ENCODE assay signal across 1 cellular context in the genomic region with DNA sequence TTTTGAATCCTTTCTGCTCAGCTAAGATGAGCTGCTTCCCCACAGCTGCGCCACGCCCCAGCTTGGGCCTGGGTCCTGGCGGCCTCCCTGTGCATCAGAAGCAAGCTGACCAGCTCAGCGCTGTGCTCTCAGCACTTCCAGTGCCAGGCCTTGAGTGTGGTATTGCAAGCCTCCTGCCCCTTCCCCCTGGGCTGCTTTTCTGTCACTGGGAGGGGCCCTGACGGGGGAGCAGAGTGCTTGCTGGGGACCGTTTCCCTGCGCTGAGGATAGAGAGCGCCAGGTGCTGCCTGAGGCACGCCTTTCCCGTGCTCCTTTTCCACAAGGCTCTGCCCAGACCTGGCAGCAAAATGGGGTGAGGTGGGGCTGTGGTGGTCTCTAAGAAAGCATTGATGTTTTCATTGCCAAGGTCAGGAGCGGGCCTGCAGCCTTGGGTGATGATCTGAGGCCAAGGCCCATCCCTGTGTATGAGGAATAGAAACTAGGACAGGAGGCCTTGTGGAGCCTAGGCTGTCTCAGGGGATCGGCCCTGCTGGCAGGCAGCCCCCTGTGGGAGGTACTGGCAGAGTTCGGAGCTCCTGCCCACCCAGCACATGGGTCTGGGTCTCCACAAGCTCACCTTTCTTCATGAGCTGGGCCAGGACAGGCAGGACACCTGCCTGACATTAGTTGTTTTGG.
TF ChIP-seq lines count a peak whose summit lies in the region.

No MANE protein-coding gene starts in this region.

TF ChIP-seq in HepG2, 621 proteins besides CTCF, POLR2A, EP300 and RAD21 (continues in another document):
- no peak for TF ChIP-seq ZNF251 (CRISPR knock-in tag; IDR thresholded peaks at IDR 0.05)
- TF ChIP-seq RARA (CRISPR knock-in tag; IDR thresholded peaks at IDR 0.05) = no peak
- TF ChIP-seq MAZ (IDR thresholded peaks at IDR 0.05; ENCODE audit: borderline replicate concordance, low read depth, low read length) = no peak
- TF ChIP-seq MAZ (CRISPR knock-in tag; IDR thresholded peaks at IDR 0.05; ENCODE audit: low read depth) = no peak
- TF ChIP-seq ZNF629 (CRISPR knock-in tag; conservative IDR thresholded peaks at IDR 0.05) = no peak
- TF ChIP-seq ZNF225 (CRISPR knock-in tag; IDR thresholded peaks at IDR 0.05) = 0 out of 2 replicates have a peak, but pooled peaks have one; percentile 49
- TF ChIP-seq CREB1 (IDR thresholded peaks at IDR 0.05) = no peak
- TF ChIP-seq CREB1 (CRISPR knock-in tag; IDR thresholded peaks at IDR 0.05) = no peak
- TF ChIP-seq, protein P1, sequence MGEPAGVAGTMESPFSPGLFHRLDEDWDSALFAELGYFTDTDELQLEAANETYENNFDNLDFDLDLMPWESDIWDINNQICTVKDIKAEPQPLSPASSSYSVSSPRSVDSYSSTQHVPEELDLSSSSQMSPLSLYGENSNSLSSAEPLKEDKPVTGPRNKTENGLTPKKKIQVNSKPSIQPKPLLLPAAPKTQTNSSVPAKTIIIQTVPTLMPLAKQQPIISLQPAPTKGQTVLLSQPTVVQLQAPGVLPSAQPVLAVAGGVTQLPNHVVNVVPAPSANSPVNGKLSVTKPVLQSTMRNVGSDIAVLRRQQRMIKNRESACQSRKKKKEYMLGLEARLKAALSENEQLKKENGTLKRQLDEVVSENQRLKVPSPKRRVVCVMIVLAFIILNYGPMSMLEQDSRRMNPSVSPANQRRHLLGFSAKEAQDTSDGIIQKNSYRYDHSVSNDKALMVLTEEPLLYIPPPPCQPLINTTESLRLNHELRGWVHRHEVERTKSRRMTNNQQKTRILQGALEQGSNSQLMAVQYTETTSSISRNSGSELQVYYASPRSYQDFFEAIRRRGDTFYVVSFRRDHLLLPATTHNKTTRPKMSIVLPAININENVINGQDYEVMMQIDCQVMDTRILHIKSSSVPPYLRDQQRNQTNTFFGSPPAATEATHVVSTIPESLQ (CRISPR knock-in tag; conservative IDR thresholded peaks at IDR 0.05) = no peak
- no peak for TF ChIP-seq PRPF4 (IDR thresholded peaks at IDR 0.05; ENCODE audit: low read depth, low read length, poor library complexity, severe bottlenecking)
- no peak for TF ChIP-seq SP2 (CRISPR knock-in tag; IDR thresholded peaks at IDR 0.05)
- peak; percentile 63; the same call in 1 of the 2 replicates for TF ChIP-seq EED (CRISPR knock-in tag; IDR thresholded peaks at IDR 0.05)
- TF ChIP-seq, protein P2, sequence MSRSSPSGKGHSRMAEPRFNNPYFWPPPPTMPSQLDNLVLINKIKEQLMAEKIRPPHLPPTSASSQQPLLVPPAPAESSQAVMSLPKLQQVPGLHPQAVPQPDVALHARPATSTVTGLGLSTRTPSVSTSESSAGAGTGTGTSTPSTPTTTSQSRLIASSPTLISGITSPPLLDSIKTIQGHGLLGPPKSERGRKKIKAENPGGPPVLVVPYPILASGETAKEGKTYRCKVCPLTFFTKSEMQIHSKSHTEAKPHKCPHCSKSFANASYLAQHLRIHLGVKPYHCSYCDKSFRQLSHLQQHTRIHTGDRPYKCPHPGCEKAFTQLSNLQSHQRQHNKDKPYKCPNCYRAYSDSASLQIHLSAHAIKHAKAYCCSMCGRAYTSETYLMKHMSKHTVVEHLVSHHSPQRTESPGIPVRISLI (CRISPR knock-in tag; IDR thresholded peaks at IDR 0.05; ENCODE audit: borderline replicate concordance) = no peak
- TF ChIP-seq, protein P3, sequence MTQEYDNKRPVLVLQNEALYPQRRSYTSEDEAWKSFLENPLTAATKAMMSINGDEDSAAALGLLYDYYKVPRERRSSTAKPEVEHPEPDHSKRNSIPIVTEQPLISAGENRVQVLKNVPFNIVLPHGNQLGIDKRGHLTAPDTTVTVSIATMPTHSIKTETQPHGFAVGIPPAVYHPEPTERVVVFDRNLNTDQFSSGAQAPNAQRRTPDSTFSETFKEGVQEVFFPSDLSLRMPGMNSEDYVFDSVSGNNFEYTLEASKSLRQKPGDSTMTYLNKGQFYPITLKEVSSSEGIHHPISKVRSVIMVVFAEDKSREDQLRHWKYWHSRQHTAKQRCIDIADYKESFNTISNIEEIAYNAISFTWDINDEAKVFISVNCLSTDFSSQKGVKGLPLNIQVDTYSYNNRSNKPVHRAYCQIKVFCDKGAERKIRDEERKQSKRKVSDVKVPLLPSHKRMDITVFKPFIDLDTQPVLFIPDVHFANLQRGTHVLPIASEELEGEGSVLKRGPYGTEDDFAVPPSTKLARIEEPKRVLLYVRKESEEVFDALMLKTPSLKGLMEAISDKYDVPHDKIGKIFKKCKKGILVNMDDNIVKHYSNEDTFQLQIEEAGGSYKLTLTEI (CRISPR knock-in tag; conservative IDR thresholded peaks at IDR 0.05) = no peak
- no peak for TF ChIP-seq TARDBP (CRISPR knock-in tag; IDR thresholded peaks at IDR 0.05)
- TF ChIP-seq, protein P4, sequence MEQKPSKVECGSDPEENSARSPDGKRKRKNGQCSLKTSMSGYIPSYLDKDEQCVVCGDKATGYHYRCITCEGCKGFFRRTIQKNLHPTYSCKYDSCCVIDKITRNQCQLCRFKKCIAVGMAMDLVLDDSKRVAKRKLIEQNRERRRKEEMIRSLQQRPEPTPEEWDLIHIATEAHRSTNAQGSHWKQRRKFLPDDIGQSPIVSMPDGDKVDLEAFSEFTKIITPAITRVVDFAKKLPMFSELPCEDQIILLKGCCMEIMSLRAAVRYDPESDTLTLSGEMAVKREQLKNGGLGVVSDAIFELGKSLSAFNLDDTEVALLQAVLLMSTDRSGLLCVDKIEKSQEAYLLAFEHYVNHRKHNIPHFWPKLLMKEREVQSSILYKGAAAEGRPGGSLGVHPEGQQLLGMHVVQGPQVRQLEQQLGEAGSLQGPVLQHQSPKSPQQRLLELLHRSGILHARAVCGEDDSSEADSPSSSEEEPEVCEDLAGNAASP (CRISPR knock-in tag; IDR thresholded peaks at IDR 0.05; ENCODE audit: borderline replicate concordance) = no peak
- TF ChIP-seq ZFX (CRISPR knock-in tag; IDR thresholded peaks at IDR 0.05; ENCODE audit: low read depth) = peak; percentile 13; the same call in 1 of the 2 replicates
- TF ChIP-seq, protein P5, sequence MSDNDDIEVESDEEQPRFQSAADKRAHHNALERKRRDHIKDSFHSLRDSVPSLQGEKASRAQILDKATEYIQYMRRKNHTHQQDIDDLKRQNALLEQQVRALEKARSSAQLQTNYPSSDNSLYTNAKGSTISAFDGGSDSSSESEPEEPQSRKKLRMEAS (IDR thresholded peaks at IDR 0.05) = no peak
- TF ChIP-seq, protein P6, sequence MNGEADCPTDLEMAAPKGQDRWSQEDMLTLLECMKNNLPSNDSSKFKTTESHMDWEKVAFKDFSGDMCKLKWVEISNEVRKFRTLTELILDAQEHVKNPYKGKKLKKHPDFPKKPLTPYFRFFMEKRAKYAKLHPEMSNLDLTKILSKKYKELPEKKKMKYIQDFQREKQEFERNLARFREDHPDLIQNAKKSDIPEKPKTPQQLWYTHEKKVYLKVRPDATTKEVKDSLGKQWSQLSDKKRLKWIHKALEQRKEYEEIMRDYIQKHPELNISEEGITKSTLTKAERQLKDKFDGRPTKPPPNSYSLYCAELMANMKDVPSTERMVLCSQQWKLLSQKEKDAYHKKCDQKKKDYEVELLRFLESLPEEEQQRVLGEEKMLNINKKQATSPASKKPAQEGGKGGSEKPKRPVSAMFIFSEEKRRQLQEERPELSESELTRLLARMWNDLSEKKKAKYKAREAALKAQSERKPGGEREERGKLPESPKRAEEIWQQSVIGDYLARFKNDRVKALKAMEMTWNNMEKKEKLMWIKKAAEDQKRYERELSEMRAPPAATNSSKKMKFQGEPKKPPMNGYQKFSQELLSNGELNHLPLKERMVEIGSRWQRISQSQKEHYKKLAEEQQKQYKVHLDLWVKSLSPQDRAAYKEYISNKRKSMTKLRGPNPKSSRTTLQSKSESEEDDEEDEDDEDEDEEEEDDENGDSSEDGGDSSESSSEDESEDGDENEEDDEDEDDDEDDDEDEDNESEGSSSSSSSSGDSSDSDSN (CRISPR knock-in tag; IDR thresholded peaks at IDR 0.05) = 0 out of 2 replicates have a peak, but pooled peaks have one; percentile 36
- TF ChIP-seq AGO2 (optimal IDR thresholded peaks at IDR 0.05; ENCODE audit: low read depth, low read length) = peak; percentile 86
- TF ChIP-seq ZNF530 (CRISPR knock-in tag; IDR thresholded peaks at IDR 0.05; ENCODE audit: low read depth) = no peak
- no peak for TF ChIP-seq GABPB1 (CRISPR knock-in tag; IDR thresholded peaks at IDR 0.05)
- TF ChIP-seq, protein P7, sequence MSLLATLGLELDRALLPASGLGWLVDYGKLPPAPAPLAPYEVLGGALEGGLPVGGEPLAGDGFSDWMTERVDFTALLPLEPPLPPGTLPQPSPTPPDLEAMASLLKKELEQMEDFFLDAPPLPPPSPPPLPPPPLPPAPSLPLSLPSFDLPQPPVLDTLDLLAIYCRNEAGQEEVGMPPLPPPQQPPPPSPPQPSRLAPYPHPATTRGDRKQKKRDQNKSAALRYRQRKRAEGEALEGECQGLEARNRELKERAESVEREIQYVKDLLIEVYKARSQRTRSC (CRISPR knock-in tag; IDR thresholded peaks at IDR 0.05; ENCODE audit: low read depth) = no peak
- no peak for TF ChIP-seq CBFB (CRISPR knock-in tag; IDR thresholded peaks at IDR 0.05)
- TF ChIP-seq SALL1 (CRISPR knock-in tag; IDR thresholded peaks at IDR 0.05) = no peak
- TF ChIP-seq, protein P8, sequence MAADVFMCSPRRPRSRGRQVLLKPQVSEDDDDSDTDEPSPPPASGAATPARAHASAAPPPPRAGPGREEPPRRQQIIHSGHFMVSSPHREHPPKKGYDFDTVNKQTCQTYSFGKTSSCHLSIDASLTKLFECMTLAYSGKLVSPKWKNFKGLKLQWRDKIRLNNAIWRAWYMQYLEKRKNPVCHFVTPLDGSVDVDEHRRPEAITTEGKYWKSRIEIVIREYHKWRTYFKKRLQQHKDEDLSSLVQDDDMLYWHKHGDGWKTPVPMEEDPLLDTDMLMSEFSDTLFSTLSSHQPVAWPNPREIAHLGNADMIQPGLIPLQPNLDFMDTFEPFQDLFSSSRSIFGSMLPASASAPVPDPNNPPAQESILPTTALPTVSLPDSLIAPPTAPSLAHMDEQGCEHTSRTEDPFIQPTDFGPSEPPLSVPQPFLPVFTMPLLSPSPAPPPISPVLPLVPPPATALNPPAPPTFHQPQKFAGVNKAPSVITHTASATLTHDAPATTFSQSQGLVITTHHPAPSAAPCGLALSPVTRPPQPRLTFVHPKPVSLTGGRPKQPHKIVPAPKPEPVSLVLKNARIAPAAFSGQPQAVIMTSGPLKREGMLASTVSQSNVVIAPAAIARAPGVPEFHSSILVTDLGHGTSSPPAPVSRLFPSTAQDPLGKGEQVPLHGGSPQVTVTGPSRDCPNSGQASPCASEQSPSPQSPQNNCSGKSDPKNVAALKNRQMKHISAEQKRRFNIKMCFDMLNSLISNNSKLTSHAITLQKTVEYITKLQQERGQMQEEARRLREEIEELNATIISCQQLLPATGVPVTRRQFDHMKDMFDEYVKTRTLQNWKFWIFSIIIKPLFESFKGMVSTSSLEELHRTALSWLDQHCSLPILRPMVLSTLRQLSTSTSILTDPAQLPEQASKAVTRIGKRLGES (CRISPR knock-in tag; IDR thresholded peaks at IDR 0.05; ENCODE audit: borderline replicate concordance) = no peak
- TF ChIP-seq FIP1L1 (IDR thresholded peaks at IDR 0.05; ENCODE audit: borderline replicate concordance, insufficient read depth, low read depth, low read length) = no peak
- TF ChIP-seq ZNF780A (CRISPR knock-in tag; IDR thresholded peaks at IDR 0.05) = no peak
- TF ChIP-seq NR2F1 (CRISPR knock-in tag; IDR thresholded peaks at IDR 0.05) = no peak
- TF ChIP-seq, protein P9, sequence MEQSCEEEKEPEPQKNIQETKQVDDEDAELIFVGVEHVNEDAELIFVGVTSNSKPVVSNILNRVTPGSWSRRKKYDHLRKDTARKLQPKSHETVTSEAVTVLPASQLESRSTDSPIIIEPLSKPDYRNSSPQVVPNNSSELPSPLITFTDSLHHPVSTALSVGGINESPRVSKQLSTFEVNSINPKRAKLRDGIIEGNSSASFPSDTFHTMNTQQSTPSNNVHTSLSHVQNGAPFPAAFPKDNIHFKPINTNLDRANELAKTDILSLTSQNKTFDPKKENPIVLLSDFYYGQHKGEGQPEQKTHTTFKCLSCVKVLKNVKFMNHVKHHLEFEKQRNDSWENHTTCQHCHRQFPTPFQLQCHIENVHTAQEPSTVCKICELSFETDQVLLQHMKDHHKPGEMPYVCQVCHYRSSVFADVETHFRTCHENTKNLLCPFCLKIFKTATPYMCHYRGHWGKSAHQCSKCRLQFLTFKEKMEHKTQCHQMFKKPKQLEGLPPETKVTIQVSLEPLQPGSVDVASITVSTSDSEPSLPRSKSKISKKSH (CRISPR knock-in tag; IDR thresholded peaks at IDR 0.05; ENCODE audit: borderline replicate concordance) = no peak
- TF ChIP-seq, protein P10, sequence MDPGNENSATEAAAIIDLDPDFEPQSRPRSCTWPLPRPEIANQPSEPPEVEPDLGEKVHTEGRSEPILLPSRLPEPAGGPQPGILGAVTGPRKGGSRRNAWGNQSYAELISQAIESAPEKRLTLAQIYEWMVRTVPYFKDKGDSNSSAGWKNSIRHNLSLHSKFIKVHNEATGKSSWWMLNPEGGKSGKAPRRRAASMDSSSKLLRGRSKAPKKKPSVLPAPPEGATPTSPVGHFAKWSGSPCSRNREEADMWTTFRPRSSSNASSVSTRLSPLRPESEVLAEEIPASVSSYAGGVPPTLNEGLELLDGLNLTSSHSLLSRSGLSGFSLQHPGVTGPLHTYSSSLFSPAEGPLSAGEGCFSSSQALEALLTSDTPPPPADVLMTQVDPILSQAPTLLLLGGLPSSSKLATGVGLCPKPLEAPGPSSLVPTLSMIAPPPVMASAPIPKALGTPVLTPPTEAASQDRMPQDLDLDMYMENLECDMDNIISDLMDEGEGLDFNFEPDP (CRISPR knock-in tag; conservative IDR thresholded peaks at IDR 0.05) = no peak
- no peak for TF ChIP-seq ZNF292 (CRISPR knock-in tag; IDR thresholded peaks at IDR 0.05; ENCODE audit: borderline replicate concordance, low read depth)
- TF ChIP-seq, protein P11, sequence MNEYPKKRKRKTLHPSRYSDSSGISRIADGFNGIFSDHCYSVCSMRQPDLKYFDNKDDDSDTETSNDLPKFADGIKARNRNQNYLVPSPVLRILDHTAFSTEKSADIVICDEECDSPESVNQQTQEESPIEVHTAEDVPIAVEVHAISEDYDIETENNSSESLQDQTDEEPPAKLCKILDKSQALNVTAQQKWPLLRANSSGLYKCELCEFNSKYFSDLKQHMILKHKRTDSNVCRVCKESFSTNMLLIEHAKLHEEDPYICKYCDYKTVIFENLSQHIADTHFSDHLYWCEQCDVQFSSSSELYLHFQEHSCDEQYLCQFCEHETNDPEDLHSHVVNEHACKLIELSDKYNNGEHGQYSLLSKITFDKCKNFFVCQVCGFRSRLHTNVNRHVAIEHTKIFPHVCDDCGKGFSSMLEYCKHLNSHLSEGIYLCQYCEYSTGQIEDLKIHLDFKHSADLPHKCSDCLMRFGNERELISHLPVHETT (CRISPR knock-in tag; conservative IDR thresholded peaks at IDR 0.05) = no peak
- no peak for TF ChIP-seq ZNF30 (CRISPR knock-in tag; IDR thresholded peaks at IDR 0.05)
- TF ChIP-seq SIN3B (IDR thresholded peaks at IDR 0.05; ENCODE audit: low read length) = no peak
- no peak for TF ChIP-seq ZNF761 (CRISPR knock-in tag; conservative IDR thresholded peaks at IDR 0.05)
- TF ChIP-seq, protein P12, sequence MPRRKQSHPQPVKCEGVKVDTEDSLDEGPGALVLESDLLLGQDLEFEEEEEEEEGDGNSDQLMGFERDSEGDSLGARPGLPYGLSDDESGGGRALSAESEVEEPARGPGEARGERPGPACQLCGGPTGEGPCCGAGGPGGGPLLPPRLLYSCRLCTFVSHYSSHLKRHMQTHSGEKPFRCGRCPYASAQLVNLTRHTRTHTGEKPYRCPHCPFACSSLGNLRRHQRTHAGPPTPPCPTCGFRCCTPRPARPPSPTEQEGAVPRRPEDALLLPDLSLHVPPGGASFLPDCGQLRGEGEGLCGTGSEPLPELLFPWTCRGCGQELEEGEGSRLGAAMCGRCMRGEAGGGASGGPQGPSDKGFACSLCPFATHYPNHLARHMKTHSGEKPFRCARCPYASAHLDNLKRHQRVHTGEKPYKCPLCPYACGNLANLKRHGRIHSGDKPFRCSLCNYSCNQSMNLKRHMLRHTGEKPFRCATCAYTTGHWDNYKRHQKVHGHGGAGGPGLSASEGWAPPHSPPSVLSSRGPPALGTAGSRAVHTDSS (CRISPR knock-in tag; conservative IDR thresholded peaks at IDR 0.05) = no peak
- TF ChIP-seq TAF1 (CRISPR knock-in tag; IDR thresholded peaks at IDR 0.05) = 0 out of 2 replicates have a peak, but pooled peaks have one; percentile 23
